In genomic region chr5:15539951-15540350, GRCh38 we compare ENCODE assay signal across 1 cellular context.
TF ChIP-seq lines count a peak whose summit lies in the region.

No MANE protein-coding gene starts in this region.

TF ChIP-seq in GM23338, 12 proteins besides CTCF, POLR2A, EP300 and RAD21 (continued from another document):
- TF ChIP-seq, protein P1, sequence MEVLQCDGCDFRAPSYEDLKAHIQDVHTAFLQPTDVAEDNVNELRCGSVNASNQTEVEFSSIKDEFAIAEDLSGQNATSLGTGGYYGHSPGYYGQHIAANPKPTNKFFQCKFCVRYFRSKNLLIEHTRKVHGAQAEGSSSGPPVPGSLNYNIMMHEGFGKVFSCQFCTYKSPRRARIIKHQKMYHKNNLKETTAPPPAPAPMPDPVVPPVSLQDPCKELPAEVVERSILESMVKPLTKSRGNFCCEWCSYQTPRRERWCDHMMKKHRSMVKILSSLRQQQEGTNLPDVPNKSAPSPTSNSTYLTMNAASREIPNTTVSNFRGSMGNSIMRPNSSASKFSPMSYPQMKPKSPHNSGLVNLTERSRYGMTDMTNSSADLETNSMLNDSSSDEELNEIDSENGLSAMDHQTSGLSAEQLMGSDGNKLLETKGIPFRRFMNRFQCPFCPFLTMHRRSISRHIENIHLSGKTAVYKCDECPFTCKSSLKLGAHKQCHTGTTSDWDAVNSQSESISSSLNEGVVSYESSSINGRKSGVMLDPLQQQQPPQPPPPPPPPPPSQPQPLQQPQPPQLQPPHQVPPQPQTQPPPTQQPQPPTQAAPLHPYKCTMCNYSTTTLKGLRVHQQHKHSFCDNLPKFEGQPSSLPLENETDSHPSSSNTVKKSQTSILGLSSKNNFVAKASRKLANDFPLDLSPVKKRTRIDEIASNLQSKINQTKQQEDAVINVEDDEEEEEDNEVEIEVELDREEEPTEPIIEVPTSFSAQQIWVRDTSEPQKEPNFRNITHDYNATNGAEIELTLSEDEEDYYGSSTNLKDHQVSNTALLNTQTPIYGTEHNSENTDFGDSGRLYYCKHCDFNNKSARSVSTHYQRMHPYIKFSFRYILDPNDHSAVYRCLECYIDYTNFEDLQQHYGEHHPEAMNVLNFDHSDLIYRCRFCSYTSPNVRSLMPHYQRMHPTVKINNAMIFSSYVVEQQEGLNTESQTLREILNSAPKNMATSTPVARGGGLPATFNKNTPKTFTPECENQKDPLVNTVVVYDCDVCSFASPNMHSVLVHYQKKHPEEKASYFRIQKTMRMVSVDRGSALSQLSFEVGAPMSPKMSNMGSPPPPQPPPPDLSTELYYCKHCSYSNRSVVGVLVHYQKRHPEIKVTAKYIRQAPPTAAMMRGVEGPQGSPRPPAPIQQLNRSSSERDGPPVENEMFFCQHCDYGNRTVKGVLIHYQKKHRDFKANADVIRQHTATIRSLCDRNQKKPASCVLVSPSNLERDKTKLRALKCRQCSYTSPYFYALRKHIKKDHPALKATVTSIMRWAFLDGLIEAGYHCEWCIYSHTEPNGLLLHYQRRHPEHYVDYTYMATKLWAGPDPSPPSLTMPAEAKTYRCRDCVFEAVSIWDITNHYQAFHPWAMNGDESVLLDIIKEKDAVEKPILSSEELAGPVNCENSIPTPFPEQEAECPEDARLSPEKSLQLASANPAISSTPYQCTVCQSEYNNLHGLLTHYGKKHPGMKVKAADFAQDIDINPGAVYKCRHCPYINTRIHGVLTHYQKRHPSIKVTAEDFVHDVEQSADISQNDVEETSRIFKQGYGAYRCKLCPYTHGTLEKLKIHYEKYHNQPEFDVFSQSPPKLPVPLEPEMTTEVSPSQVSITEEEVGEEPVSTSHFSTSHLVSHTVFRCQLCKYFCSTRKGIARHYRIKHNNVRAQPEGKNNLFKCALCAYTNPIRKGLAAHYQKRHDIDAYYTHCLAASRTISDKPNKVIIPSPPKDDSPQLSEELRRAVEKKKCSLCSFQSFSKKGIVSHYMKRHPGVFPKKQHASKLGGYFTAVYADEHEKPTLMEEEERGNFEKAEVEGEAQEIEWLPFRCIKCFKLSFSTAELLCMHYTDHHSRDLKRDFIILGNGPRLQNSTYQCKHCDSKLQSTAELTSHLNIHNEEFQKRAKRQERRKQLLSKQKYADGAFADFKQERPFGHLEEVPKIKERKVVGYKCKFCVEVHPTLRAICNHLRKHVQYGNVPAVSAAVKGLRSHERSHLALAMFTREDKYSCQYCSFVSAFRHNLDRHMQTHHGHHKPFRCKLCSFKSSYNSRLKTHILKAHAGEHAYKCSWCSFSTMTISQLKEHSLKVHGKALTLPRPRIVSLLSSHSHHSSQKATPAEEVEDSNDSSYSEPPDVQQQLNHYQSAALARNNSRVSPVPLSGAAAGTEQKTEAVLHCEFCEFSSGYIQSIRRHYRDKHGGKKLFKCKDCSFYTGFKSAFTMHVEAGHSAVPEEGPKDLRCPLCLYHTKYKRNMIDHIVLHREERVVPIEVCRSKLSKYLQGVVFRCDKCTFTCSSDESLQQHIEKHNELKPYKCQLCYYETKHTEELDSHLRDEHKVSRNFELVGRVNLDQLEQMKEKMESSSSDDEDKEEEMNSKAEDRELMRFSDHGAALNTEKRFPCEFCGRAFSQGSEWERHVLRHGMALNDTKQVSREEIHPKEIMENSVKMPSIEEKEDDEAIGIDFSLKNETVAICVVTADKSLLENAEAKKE (CRISPR knock-in tag; IDR thresholded peaks at IDR 0.05), result no peak
- TF ChIP-seq JUNB (IDR thresholded peaks at IDR 0.05; ENCODE audit: unreplicated experiment), result no peak
- TF ChIP-seq CREB1 (CRISPR knock-in tag; IDR thresholded peaks at IDR 0.05; ENCODE audit: low read depth), result no peak
- TF ChIP-seq EZH2phosphoT487 (IDR thresholded peaks at IDR 0.05; ENCODE audit: unreplicated experiment), result no peak
- no peak for TF ChIP-seq ZNF331 (CRISPR knock-in tag; IDR thresholded peaks at IDR 0.05; ENCODE audit: low read depth)
